In the genomic region with DNA sequence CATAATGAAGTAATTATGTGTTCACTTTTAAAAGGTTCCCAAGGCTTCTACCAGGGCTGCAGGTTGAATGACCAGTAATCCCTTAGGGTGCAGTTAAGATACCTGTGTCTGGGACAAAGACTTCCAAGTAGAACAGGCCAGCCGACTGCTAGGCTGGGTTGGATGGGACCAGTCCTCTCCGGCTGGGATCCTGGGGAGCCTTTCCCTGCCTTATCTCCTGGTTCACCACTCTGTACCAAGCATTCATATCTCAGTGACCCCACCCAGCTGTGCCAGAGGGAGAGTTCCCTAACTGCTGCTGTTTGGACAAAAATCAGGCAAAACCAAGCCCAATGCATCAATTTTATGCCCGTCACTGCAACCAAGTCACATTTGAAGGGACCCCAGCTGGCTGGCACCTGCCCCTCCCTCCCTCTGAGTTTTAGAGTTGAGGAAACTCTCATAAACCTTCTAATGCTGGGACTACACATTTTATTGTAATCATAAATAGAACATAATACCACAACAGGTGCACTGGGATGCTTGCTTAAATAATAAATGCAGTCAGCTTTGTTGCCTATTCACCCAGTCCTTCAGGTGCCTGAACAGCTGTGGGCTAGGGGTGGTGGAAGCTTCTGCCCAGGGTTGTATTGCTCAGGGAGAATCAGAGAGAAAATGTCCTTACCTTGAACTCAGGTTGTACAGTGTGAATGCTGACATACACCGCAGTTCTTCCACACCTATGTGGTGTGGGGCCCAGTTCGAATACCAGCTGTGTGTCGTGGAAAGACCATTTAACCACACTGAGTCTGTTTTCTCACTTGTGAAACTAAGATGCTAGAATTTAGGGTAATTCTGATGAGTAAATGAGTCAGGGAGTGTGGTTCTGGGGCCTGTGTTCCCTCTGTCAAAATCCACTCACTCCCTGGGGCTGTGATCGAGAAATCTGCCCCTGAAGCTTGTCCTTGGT, we compare ENCODE assay signal across 13 cellular contexts.
DNase-seq lines count a peak whose midpoint lies in the region; ATAC-seq, FAIRE-seq and TF ChIP-seq lines count a peak whose summit lies in the region.
"Had no signal": no experiment of that assay in that cellular context is flagged by ENCODE, and none has a peak within 500 bp of the region (broad histone marks: within the 10 kb centered on the region; RNA-seq: fewer than 3 reads in every experiment).

No MANE protein-coding gene starts in this region.

- H3K27ac Mint-ChIP-seq in activated T-cell treated with anti-CD3 and anti-CD28 coated beads, Interleukin-2, amount 50 U/mL, for 72 hours, result peak overlapping the region; percentile 36
- H3K27ac Mint-ChIP-seq: progenitor cell of endocrine pancreas had no signal

- DNase-seq in COLO668 (lab: John Stamatoyannopoulos, UW; ENCODE audit: unreplicated experiment) (peak; percentile 61), coronary artery (ENCODE audit: low spot score) (no peak), D341Med (ENCODE audit: low spot score) (no peak), erythroblast (lab: John Stamatoyannopoulos, UW) (no peak), frontal cortex (ENCODE audit: low spot score in 2 of 2) (no peak)
- DNase-seq in activated T-cell treated with anti-CD3 and anti-CD28 coated beads, Interleukin-2, amount 50 U/mL, for 72 hours, result peak; percentile 48 to 72
- DNase-seq: anterior cingulate cortex, KBM-7 had no signal

- no peak overlapping the region for H3K4me3 ChIP-seq in coronary artery

- no peak for FAIRE-seq in frontal cortex (lab: Jason Lieb, UNC)
- FAIRE-seq: keratinocyte had no signal

- TF ChIP-seq POLR2A in erythroblast (IDR thresholded peaks at IDR 0.05; ENCODE audit: low read length), result no peak

- peak overlapping the region; percentile 54 to 73 for H3K4me3 Mint-ChIP-seq in activated T-cell treated with anti-CD3 and anti-CD28 coated beads, Interleukin-2, amount 50 U/mL, for 72 hours

- no peak for TF ChIP-seq CTCF in coronary artery (IDR thresholded peaks at IDR 0.05)

- peak; percentile 51 for ATAC-seq in GM18517 (IDR thresholded peaks at IDR 0.05; ENCODE audit: unreplicated experiment)
- peak; percentile 45 for ATAC-seq in HG03175 (IDR thresholded peaks at IDR 0.05; ENCODE audit: unreplicated experiment)
- ATAC-seq in activated T-cell treated with anti-CD3 and anti-CD28 coated beads, Interleukin-2, amount 50 U/mL, for 72 hours (replicated peaks in 1 of 2), result peak; percentile 88 to 91

- no peaks in the 10 kb centered on the region for H3K27me3 Mint-ChIP-seq in activated T-cell treated with anti-CD3 and anti-CD28 coated beads, Interleukin-2, amount 50 U/mL, for 72 hours (ENCODE audit: low read depth)

- H3K9me3 Mint-ChIP-seq in activated T-cell treated with anti-CD3 and anti-CD28 coated beads, Interleukin-2, amount 50 U/mL, for 72 hours, result peaks cover 0 to 2% of the 10 kb centered on the region in 2 donors

- H3K27ac ChIP-seq in coronary artery, result no peak overlapping the region
- H3K27ac ChIP-seq: C4-2B had no signal

- H3K4me1 Mint-ChIP-seq in activated T-cell treated with anti-CD3 and anti-CD28 coated beads, Interleukin-2, amount 50 U/mL, for 72 hours (ENCODE audit: low read depth), result peaks cover 71% of the 10 kb centered on the region

- H3K36me3 Mint-ChIP-seq in activated T-cell treated with anti-CD3 and anti-CD28 coated beads, Interleukin-2, amount 50 U/mL, for 72 hours (ENCODE audit: insufficient read depth in 2 of 2), result no peaks in the 10 kb centered on the region

Comparison
In these comparisons a context has a peak if more than half of its experiments do, and no peak if none do; other contexts are left out.
1. DNase-seq: peak in COLO668 (single experiment) and activated T-cell treated with anti-CD3 and anti-CD28 coated beads, Interleukin-2, amount 50 U/mL, for 72 hours (2 of 2); none in coronary artery (single experiment), D341Med (single experiment), erythroblast (0 of 2) and frontal cortex (0 of 2).
2. Peak in every context shown above with its lines, with median percentiles within 50 percentile points of each other: ATAC-seq.